In genomic region chr16:10620120-10620519, GRCh38 we compare ENCODE assay signal across 1 cellular context.
TF ChIP-seq lines count a peak whose summit lies in the region.

No MANE protein-coding gene starts in this region.

TF ChIP-seq in H1, 55 proteins besides CTCF, POLR2A, EP300 and RAD21:
- TF ChIP-seq KDM4A (IDR thresholded peaks at IDR 0.05; ENCODE audit: low read depth, low read length, severe bottlenecking) (no peak), TAF1 (IDR thresholded peaks at IDR 0.05; ENCODE audit: low read depth, low read length) (no peak), KDM1A (IDR thresholded peaks at IDR 0.05; ENCODE audit: borderline replicate concordance, low read length) (peak; percentile 97)
